Comparison of ENCODE assay signal across 22 cellular contexts in genomic region chr13:39542361-39542760, GRCh38.
"Had no signal": no experiment of that assay in that cellular context is flagged by ENCODE, and none has a peak within 500 bp of the region (broad histone marks: within the 10 kb centered on the region; RNA-seq: fewer than 3 reads in every experiment).

No MANE protein-coding gene starts in this region.

- H3K9me3 Mint-ChIP-seq: T-cell had no signal

- H3K27ac ChIP-seq: SJSA1, SK-N-MC had no signal

- H3K36me3 ChIP-seq: SJSA1 had no signal

- H3K4me1 Mint-ChIP-seq: T-cell had no signal

- DNase-seq: IMR-90, Karpas-422, KG1, MG63, NCI-H1092, NCI-H1436, NCI-H187, NCI-H2029, NCI-H2081 treated with DMSO at 0.1 percent for 48 hours, NCI-H2171, NCI-H226, NCI-H510A, NCI-H524 treated with DMSO at 0.1 percent for 48 hours, NCI-H69, NCI-H774, Right ventricle myocardium superior, RPMI8226, SIG-M5, SW 1271, T-cell had no signal

- H3K27ac Mint-ChIP-seq: T-cell had no signal

- H3K27me3 ChIP-seq: MG63, SJSA1 had no signal

- H3K4me3 Mint-ChIP-seq: T-cell had no signal

- H3K4me3 ChIP-seq: MG63, SJSA1, SK-N-MC had no signal

- H3K9me3 ChIP-seq: MG63, SJSA1 had no signal

- H3K36me3 Mint-ChIP-seq: T-cell had no signal
